Comparison of ENCODE assay signal across 16 cellular contexts in the genomic region with DNA sequence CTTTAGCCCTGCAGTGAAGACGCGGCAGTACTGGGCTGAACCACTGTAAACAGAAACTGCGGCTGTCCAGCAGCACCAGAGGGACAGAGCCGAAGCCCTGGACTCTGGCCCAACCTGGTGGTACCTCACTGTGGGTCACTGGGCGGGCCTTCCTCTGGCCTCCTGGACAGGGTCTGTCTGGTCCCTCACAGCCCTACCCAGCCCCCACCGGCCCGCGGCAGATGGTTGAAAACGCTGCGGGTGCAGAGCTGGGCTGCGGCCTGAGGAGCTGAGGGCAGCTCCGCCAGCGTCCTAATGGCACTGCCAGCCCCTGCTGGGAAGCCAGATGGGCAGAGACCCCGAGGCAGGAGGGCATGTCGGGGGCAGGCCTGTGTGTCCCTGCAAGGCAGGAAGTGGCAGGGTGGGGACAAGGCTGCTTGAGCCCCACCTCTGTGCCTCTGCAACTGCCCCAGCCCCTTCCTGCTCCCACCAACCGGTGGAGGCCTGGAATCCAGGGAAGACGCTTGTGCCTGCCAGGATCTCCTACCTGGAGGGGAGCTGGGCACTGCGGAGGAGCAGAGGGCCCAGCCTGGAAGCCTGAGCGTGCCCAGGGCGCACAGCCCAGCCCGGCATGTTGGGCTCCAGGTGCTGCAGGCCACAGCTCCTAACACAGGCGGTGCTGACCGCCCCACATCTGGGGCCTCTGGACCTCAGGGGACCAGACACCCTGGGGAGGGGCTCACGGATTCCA. TPM values are rescaled to one million over a fixed set of nuclear protein-coding genes. Genes with fewer than 3 reads are reported as not detected.
DNase-seq lines count a peak whose midpoint lies in the region; ATAC-seq, FAIRE-seq and TF ChIP-seq lines count a peak whose summit lies in the region.
"Had no signal": no experiment of that assay in that cellular context is flagged by ENCODE, and none has a peak within 500 bp of the region (broad histone marks: within the 10 kb centered on the region; RNA-seq: fewer than 3 reads in every experiment).

No MANE protein-coding gene starts in this region.

- WGBS in H9 (ENCODE audit: extremely low coverage, insufficient read length, low lambda C conversion rate), result no CpG with 5 or more reads among the region's 24 CpGs
- 92% methylated on average over 10 of the region's 24 CpGs for WGBS in HepG2 (ENCODE audit: low lambda C conversion rate)

- intact Hi-C loops in HepG2 (cut with micrococcal nuclease; ENCODE audit: unreplicated experiment), result loop anchor here (2.0 kb wide), 1 partner anchor 26 kb away; no protein-coding TSS in a partner anchor

- no peak for TF ChIP-seq POLR2A in HepG2 (IDR thresholded peaks at IDR 0.05; ENCODE audit: insufficient read depth in 1 of 2, low read depth in 2 of 2, low read length in 2 of 2)

- H3K14ac ChIP-seq in H9 (ENCODE audit: insufficient read depth, low read length), result no peak overlapping the region; the same call in 1 of the 2 replicates

- no peak overlapping the region for H4K91ac ChIP-seq in H9 (ENCODE audit: insufficient read length, low read depth, low read length)

- POLR2A ChIA-PET in HepG2 (lab: Yijun Ruan, JAX), result interaction anchor here (1.3 kb wide), 1 partner anchor 24 kb away, joined by 3 read pairs; no protein-coding TSS in a partner anchor

- in situ Hi-C loops in HepG2 (cut with HindIII; ENCODE audit: extremely low pct_ligation_motif_present, low pct_unique_long_range_greater_than_20kb), result no loop called here

- no peak for TF ChIP-seq RAD21 in HepG2 (CRISPR knock-in tag; IDR thresholded peaks at IDR 0.05)

- H3K23ac ChIP-seq in H9 (ENCODE audit: insufficient read length, low read depth, low read length), result no peak overlapping the region

- no peak overlapping the region for H2BK20ac ChIP-seq in H9 (ENCODE audit: low read depth, low read length, poor library complexity, severe bottlenecking)

- H3K79me1 ChIP-seq in H9 (ENCODE audit: insufficient read depth, low read depth, low read length, poor library complexity, severe bottlenecking), result peaks cover 10% of the 10 kb centered on the region

- ATAC-seq in HepG2 (0 out of 3 replicates have a peak, but pooled peaks have one; percentile 1), GM21529 (IDR thresholded peaks at IDR 0.05; ENCODE audit: unreplicated experiment) (no peak), GM21360 (IDR thresholded peaks at IDR 0.05; ENCODE audit: unreplicated experiment) (no peak), GM18498 (IDR thresholded peaks at IDR 0.05; ENCODE audit: unreplicated experiment) (no peak)
- ATAC-seq: activated naive CD8-positive, alpha-beta T cell treated with anti-CD3 and anti-CD28 coated beads, Interleukin-2, amount 50 U/mL, for 24 hours; left colon had no signal

- H2AFZ ChIP-seq in H9 (ENCODE audit: low read length) (no peak overlapping the region), HepG2 (ENCODE audit: low read length) (no peak overlapping the region)

- H3K36me3 ChIP-seq in HepG2 (replicated peaks in 1 of 2; ENCODE audit: control insufficient read depth in 1 of 2, insufficient read depth in 2 of 2, low read length in 2 of 2) (peaks cover 46 to 81% of the 10 kb centered on the region in 2 experiments), skeletal muscle tissue (ENCODE audit: control insufficient read depth in 3 of 3, insufficient read depth in 3 of 3, low read length in 3 of 3) (peaks cover 0 to 2% (median 0%) of the 10 kb centered on the region in 3 donors)

- no peak overlapping the region for H2BK15ac ChIP-seq in H9 (ENCODE audit: low read depth, low read length)

- H3K36me3 Mint-ChIP-seq in H9 (ENCODE audit: insufficient read depth in 1 of 3, low read depth in 3 of 3), result peaks cover 4 to 11% (median 6%) of the 10 kb centered on the region in 3 experiments; a peak in 4 of 7 replicates

- no peak overlapping the region for H2BK12ac ChIP-seq in H9 (ENCODE audit: insufficient read length, low read depth, low read length)

- no peak for TF ChIP-seq EP300 in HepG2 (IDR thresholded peaks at IDR 0.05; ENCODE audit: low read depth in 2 of 2, low read length in 2 of 2)
- no peak for TF ChIP-seq EP300 in HepG2 (CRISPR knock-in tag; IDR thresholded peaks at IDR 0.05; ENCODE audit: borderline replicate concordance)

- no peaks in the 10 kb centered on the region for H3K23me2 ChIP-seq in H9 (ENCODE audit: insufficient read length, low read depth, low read length, poor library complexity, severe bottlenecking)

- TF ChIP-seq CTCF in H9 (conservative IDR thresholded peaks at IDR 0.05), result no peak
- TF ChIP-seq CTCF in HepG2 (CRISPR knock-in tag; IDR thresholded peaks at IDR 0.05), result 0 out of 2 replicates have a peak, but pooled peaks have one; percentile 8

- H3K4me1 ChIP-seq in H9 (ENCODE audit: insufficient read depth, low read length) (no peaks in the 10 kb centered on the region), HepG2 (ENCODE audit: insufficient read depth, low read length) (peaks cover 19% of the 10 kb centered on the region; the same call in 1 of the 2 replicates), skeletal muscle tissue (ENCODE audit: control insufficient read depth in 3 of 3, insufficient read depth in 3 of 3, low read length in 3 of 3) (peaks cover 45 to 48% (median 47%) of the 10 kb centered on the region in 3 donors)

- H4K8ac ChIP-seq in H9 (replicated peaks; ENCODE audit: insufficient read length, low read depth, low read length), result no peak overlapping the region

- no peak overlapping the region for H3K4me3 Mint-ChIP-seq in H9
- H3K4me3 Mint-ChIP-seq: activated naive CD8-positive, alpha-beta T cell treated with anti-CD3 and anti-CD28 coated beads, Interleukin-2, amount 50 U/mL, for 24 hours had no signal

- FAIRE-seq in HepG2 (lab: Jason Lieb, UNC), result no peak
- FAIRE-seq: frontal cortex had no signal

- H3K4me3 ChIP-seq in HepG2 (replicated peaks in 1 of 3; ENCODE audit: insufficient read depth in 1 of 3, low read depth in 2 of 3, low read length in 3 of 3), result no peak overlapping the region
- no peak overlapping the region for H3K4me3 ChIP-seq in skeletal muscle tissue (ENCODE audit: low read length in 3 of 3)

- no peak overlapping the region for H3K18ac ChIP-seq in H9 (ENCODE audit: insufficient read length, low read depth, low read length)

- no peak overlapping the region for H2AK5ac ChIP-seq in H9 (ENCODE audit: insufficient read length, low read length)

- no peak overlapping the region for H3K9ac ChIP-seq in H9 (ENCODE audit: extremely low read depth, insufficient read length, low read length)
- H3K9ac ChIP-seq in HepG2 (ENCODE audit: insufficient read depth, low read depth, low read length), result peak overlapping the region; percentile 2; the same call in 1 of the 2 replicates
- H3K9ac ChIP-seq in skeletal muscle tissue (ENCODE audit: low read depth in 1 of 3, low read length in 3 of 3), result peak overlapping the region in 2 of 3 donors; percentile 20 to 45

- H3K4ac ChIP-seq in H9 (ENCODE audit: low read depth, low read length), result no peak overlapping the region

- H3K4me1 Mint-ChIP-seq in H9, result peaks cover 10 to 20% of the 10 kb centered on the region in 2 experiments

- no peaks in the 10 kb centered on the region for H3K9me3 Mint-ChIP-seq in H9
- H3K9me3 Mint-ChIP-seq: activated naive CD8-positive, alpha-beta T cell treated with anti-CD3 and anti-CD28 coated beads, Interleukin-2, amount 50 U/mL, for 24 hours had no signal

- CTCF ChIA-PET in HepG2 (lab: Yijun Ruan, JAX; ENCODE audit: low intra/inter-chr PET ratio, low total read pairs), result no interaction called here

- H3K4me2 ChIP-seq in H9 (ENCODE audit: insufficient read depth, insufficient read length, low read length), result no peak overlapping the region
- H3K4me2 ChIP-seq in HepG2 (ENCODE audit: low read depth, low read length), result no peak overlapping the region

- H4K20me1 ChIP-seq in H9 (ENCODE audit: control insufficient read depth, insufficient read depth, insufficient read length) (no peaks in the 10 kb centered on the region), HepG2 (ENCODE audit: insufficient read depth, low read length) (peaks cover 62% of the 10 kb centered on the region; the same call in 1 of the 2 replicates)

- no peak overlapping the region for H2BK120ac ChIP-seq in H9 (ENCODE audit: low read depth, low read length, poor library complexity, severe bottlenecking)

- H3K56ac ChIP-seq in H9 (ENCODE audit: insufficient read length, low read depth, low read length), result no peak overlapping the region

- H3K27ac ChIP-seq in H9 (ENCODE audit: insufficient read length, low read depth, low read length), result no peak overlapping the region
- H3K27ac ChIP-seq in HepG2 (ENCODE audit: extremely low read length, insufficient read depth, low read length), result no peak overlapping the region
- no peak overlapping the region for H3K27ac ChIP-seq in skeletal muscle tissue (ENCODE audit: low read depth, low read length)

- H3K27me3 ChIP-seq in H9 (ENCODE audit: insufficient read depth, low read length) (no peaks in the 10 kb centered on the region), HepG2 (ENCODE audit: control insufficient read depth in 1 of 2, insufficient read depth in 2 of 2, low read length in 2 of 2) (no peaks in the 10 kb centered on the region), skeletal muscle tissue (ENCODE audit: control insufficient read depth in 3 of 3, insufficient read depth in 3 of 3, low read length in 3 of 3) (no peaks in the 10 kb centered on the region)

- H3T11ph ChIP-seq in H9 (ENCODE audit: low read length), result no peak overlapping the region

- DNase-seq in H9 (no peak), cerebellar nuclear complex (lab: John Stamatoyannopoulos, UW) (peak; percentile 41 to 58), HepG2 (ENCODE audit: low spot score) (no peak), NCI-H526 treated with DMSO at 0.1 percent for 48 hours (lab: John Stamatoyannopoulos, UW) (no peak)
- DNase-seq: activated naive CD8-positive, alpha-beta T cell treated with anti-CD3 and anti-CD28 coated beads, Interleukin-2, amount 50 U/mL, for 24 hours; effector CD8-positive, alpha-beta T cell; GDM1; NCI-H1694; occipital lobe; SIG-M5 had no signal

- H3K9me3 ChIP-seq in H9 (ENCODE audit: control insufficient read depth, low read depth, low read length) (no peaks in the 10 kb centered on the region), HepG2 (ENCODE audit: low read length) (no peaks in the 10 kb centered on the region), skeletal muscle tissue (ENCODE audit: control insufficient read depth in 3 of 3, low read length in 3 of 3) (no peaks in the 10 kb centered on the region)

- H3K27ac Mint-ChIP-seq in H9, result peak overlapping the region in 2 of 3 experiments; percentile 31 to 59; a peak in 2 of 7 replicates
- H3K27ac Mint-ChIP-seq: activated naive CD8-positive, alpha-beta T cell treated with anti-CD3 and anti-CD28 coated beads, Interleukin-2, amount 50 U/mL, for 24 hours had no signal

- H2BK5ac ChIP-seq in H9 (ENCODE audit: insufficient read length, low read length), result no peak overlapping the region

- H3K79me2 ChIP-seq in H9 (ENCODE audit: insufficient read depth, low read length) (peaks cover 7% of the 10 kb centered on the region; the same call in 1 of the 2 replicates), HepG2 (ENCODE audit: insufficient read depth, low read length) (peaks cover 66% of the 10 kb centered on the region)

- no peak overlapping the region for H4K5ac ChIP-seq in H9 (ENCODE audit: insufficient read length, low read depth, low read length)

- no peaks in the 10 kb centered on the region for H3K27me3 Mint-ChIP-seq in H9 (ENCODE audit: low read depth)
- H3K27me3 Mint-ChIP-seq: activated naive CD8-positive, alpha-beta T cell treated with anti-CD3 and anti-CD28 coated beads, Interleukin-2, amount 50 U/mL, for 24 hours had no signal

- no TSS peak for BruUV-seq in HepG2 (replicated peaks; lab: Mats Ljungman, UMichigan)

RNA-seq across cellular contexts. Expression of a gene that starts 36.3 kb away (rescaled TPM):
- 58.9 and 60.2 TPM in 2 replicates for total RNA-seq in H9 (2021)
- total RNA-seq in HepG2 (2016; rRNA removed; fragmentation: Illumina TruSeq; extraction: Trizol), result 68.4 and 84.6 TPM in 2 replicates
- total RNA-seq in HepG2 (2016; cell fraction: cytosol; rRNA removed; fragmentation: Illumina TruSeq; extraction: Trizol; ENCODE audit: low read depth), result 8.0 TPM in 2 replicates
- 60.2 and 86.4 TPM in 2 replicates for total RNA-seq in HepG2 (2016; cell fraction: insoluble cytoplasmic fraction; rRNA removed; fragmentation: Illumina TruSeq; extraction: Trizol)
- 38.4 and 40.3 TPM in 2 replicates for total RNA-seq in HepG2 (2016; cell fraction: membrane; rRNA removed; fragmentation: Illumina TruSeq; extraction: Trizol)
- total RNA-seq in HepG2 (2016; cell fraction: nucleus; rRNA removed; fragmentation: Illumina TruSeq; extraction: Trizol), result 59.1 and 66.3 TPM in 2 replicates
- 34.5 and 42.2 TPM in 2 replicates for polyA plus RNA-seq in HepG2 (2011; rRNA removed)
- polyA plus RNA-seq in HepG2 (2011; cell fraction: cytosol; rRNA removed), result 35.2 and 53.7 TPM in 2 replicates
- polyA plus RNA-seq in HepG2 (2011; cell fraction: nucleus; rRNA removed), result 38.8 and 44.3 TPM in 2 replicates
- polyA plus RNA-seq in HepG2 (2012), result 50.2 and 79.5 TPM in 2 replicates
- polyA plus RNA-seq in HepG2 (2016; cell fraction: cytosol; fragmentation: Illumina TruSeq; extraction: Trizol; ENCODE audit: low read depth), result 5.2 and 5.6 TPM in 2 replicates
- 70.3 and 83.1 TPM in 2 replicates for polyA plus RNA-seq in HepG2 (2016; cell fraction: insoluble cytoplasmic fraction; fragmentation: Illumina TruSeq; extraction: Trizol; ENCODE audit: low read depth)
- 24.6 and 27.0 TPM in 2 replicates for polyA plus RNA-seq in HepG2 (2016; cell fraction: membrane; fragmentation: Illumina TruSeq; extraction: Trizol; ENCODE audit: low read depth)
- polyA plus RNA-seq in HepG2 (2016; cell fraction: nucleus; fragmentation: Illumina TruSeq; extraction: Trizol; ENCODE audit: insufficient read depth, low read depth), result 106 and 113 TPM in 2 replicates
- polyA minus RNA-seq in HepG2 (2011; rRNA and poly(A)+ RNA removed; ENCODE audit: low replicate concordance), result 7.6 and 148 TPM in 2 replicates
- polyA minus RNA-seq in HepG2 (2011; cell fraction: cytosol; rRNA and poly(A)+ RNA removed), result 47.4 and 52.3 TPM in 2 replicates
- 39.0 and 60.8 TPM in 2 replicates for polyA minus RNA-seq in HepG2 (2011; cell fraction: nucleus; rRNA and poly(A)+ RNA removed)
- 12.5 TPM for total RNA-seq in skeletal muscle tissue

Comparison
In these comparisons a context has a peak if more than half of its experiments do, and no peak if none do; other contexts are left out.
1. DNase-seq: peak in cerebellar nuclear complex (2 of 2); none in H9 (single experiment), HepG2 (single experiment) and NCI-H526 treated with DMSO at 0.1 percent for 48 hours (single experiment).